Comparison of ENCODE assay signal across 21 cellular contexts in the genomic region with DNA sequence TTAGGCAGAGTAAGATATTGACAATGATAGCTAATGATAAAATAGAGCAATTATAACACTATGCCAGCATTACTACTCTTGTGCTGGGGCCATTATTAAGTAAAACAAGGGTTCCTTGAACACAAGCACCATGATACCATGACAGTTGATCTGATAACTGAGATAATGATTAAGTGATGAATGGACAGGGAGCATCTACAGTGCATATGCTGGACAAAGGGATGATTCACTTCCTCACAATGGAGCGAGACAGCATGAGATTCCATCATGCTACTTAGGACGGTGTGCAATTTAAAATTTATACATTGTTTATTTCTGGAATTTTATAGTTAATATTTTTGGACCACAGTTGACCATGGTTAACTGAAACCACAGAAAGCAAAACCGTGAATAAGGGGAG.
"Had no signal": no experiment of that assay in that cellular context is flagged by ENCODE, and none has a peak within 500 bp of the region (broad histone marks: within the 10 kb centered on the region; RNA-seq: fewer than 3 reads in every experiment).

No MANE protein-coding gene starts in this region.

- H3K9me3 Mint-ChIP-seq: activated B cell treated with CpG ODN at 0.5 μM for 24 hours; activated CD8-positive, alpha-beta T cell treated with anti-CD3 and anti-CD28 coated beads for 36 hours; activated T-helper 2 cell treated with anti-CD3 and anti-CD28 coated beads, Interferon-gamma antibody, Interleukin-2, Interleukin-4, amounts not matched to agents 10 μg/mL and 5 μg/mL and 100 μg/mL, durations not matched to agents 14 hours and 24 hours and 36 hours; T-helper 2 cell treated with Interferon-gamma antibody and Interleukin-4, amounts not matched to agents 5 μg/mL and 100 μg/mL, for 36 hours had no signal

- H3K4me3 ChIP-seq: colonic mucosa, dorsolateral prefrontal cortex, heart right ventricle, left lung, lower lobe of right lung, mucosa of descending colon, right lobe of liver, transverse colon had no signal

- H3K27ac Mint-ChIP-seq: activated B cell treated with CpG ODN at 0.5 μM for 24 hours; activated CD8-positive, alpha-beta T cell treated with anti-CD3 and anti-CD28 coated beads for 36 hours; activated naive CD4-positive, alpha-beta T cell treated with anti-CD3 and anti-CD28 coated beads, Interleukin-2, amount 50 U/mL, for 72 hours; activated T-helper 2 cell treated with anti-CD3 and anti-CD28 coated beads, Interferon-gamma antibody, Interleukin-2, Interleukin-4, amounts not matched to agents 10 μg/mL and 5 μg/mL and 100 μg/mL, durations not matched to agents 14 hours and 24 hours and 36 hours; nephron; T-helper 2 cell treated with Interferon-gamma antibody and Interleukin-4, amounts not matched to agents 5 μg/mL and 100 μg/mL, for 36 hours had no signal

- DNase-seq: activated B cell treated with CpG ODN at 0.5 μM for 24 hours; activated CD4-positive, alpha-beta T cell treated with anti-CD3 and anti-CD28 coated beads, Interleukin-2, amount 50 U/mL, for 1 hour; activated CD8-positive, alpha-beta T cell treated with anti-CD3 and anti-CD28 coated beads for 36 hours; activated T-cell treated with anti-CD3 and anti-CD28 coated beads, Interleukin-2, amount 50 U/mL, for 48 hours; colonic mucosa; dorsolateral prefrontal cortex; effector memory CD4-positive, alpha-beta T cell; heart right ventricle; left lung; lower lobe of right lung; mesenchymal stem cell; mucosa of descending colon; right lobe of liver; stimulated activated CD4-positive, alpha-beta T cell treated with anti-CD3 and anti-CD28 coated beads, Interleukin-2, amount 100 ng/mL, for 48 hours; stimulated activated naive CD4-positive, alpha-beta T cell treated with Interleukin-2 at 50 U/mL for 16 hours; T-helper 1 cell; transverse colon had no signal

- H3K4me1 Mint-ChIP-seq: activated B cell treated with CpG ODN at 0.5 μM for 24 hours, nephron had no signal

- H3K36me3 Mint-ChIP-seq: activated naive CD4-positive, alpha-beta T cell treated with anti-CD3 and anti-CD28 coated beads, Interleukin-2, amount 50 U/mL, for 72 hours had no signal

- H3K27ac ChIP-seq: colonic mucosa, dorsolateral prefrontal cortex, heart right ventricle, left lung, lower lobe of right lung, right lobe of liver, transverse colon had no signal

- H3K4me3 Mint-ChIP-seq: activated B cell treated with CpG ODN at 0.5 μM for 24 hours; activated CD8-positive, alpha-beta T cell treated with anti-CD3 and anti-CD28 coated beads for 36 hours; nephron; T-helper 2 cell treated with Interferon-gamma antibody and Interleukin-4, amounts not matched to agents 5 μg/mL and 100 μg/mL, for 36 hours had no signal

- H3K4me1 ChIP-seq: colonic mucosa, heart right ventricle, left lung, lower lobe of right lung, right lobe of liver, transverse colon had no signal

- H3K36me3 ChIP-seq: colonic mucosa, heart right ventricle, left lung, lower lobe of right lung, right lobe of liver, transverse colon had no signal

- H3K27me3 Mint-ChIP-seq: activated B cell treated with CpG ODN at 0.5 μM for 24 hours; activated CD8-positive, alpha-beta T cell treated with anti-CD3 and anti-CD28 coated beads for 36 hours had no signal

- ATAC-seq: activated CD8-positive, alpha-beta T cell treated with anti-CD3 and anti-CD28 coated beads for 36 hours; activated naive CD4-positive, alpha-beta T cell treated with anti-CD3 and anti-CD28 coated beads, Interleukin-2, amount 50 U/mL, for 72 hours; heart right ventricle; left lung; lower lobe of right lung; mucosa of descending colon; right lobe of liver had no signal

- H3K27me3 ChIP-seq: colonic mucosa, dorsolateral prefrontal cortex, heart right ventricle, left lung, right lobe of liver, transverse colon had no signal

- H3K9me3 ChIP-seq: colonic mucosa, heart right ventricle, left lung, lower lobe of right lung, mucosa of descending colon, right lobe of liver, transverse colon had no signal
